19 cellular contexts compared by ENCODE assay signal in genomic region chr17:79790805-79791353, GRCh38. TPM values are rescaled to one million over a fixed set of nuclear protein-coding genes. Genes with fewer than 3 reads are reported as not detected.
A peak's percentile ranks its signal among the peaks of the same experiment; 100 is the strongest.
DNase-seq lines count a peak whose midpoint lies in the region; TF ChIP-seq lines count a peak whose summit lies in the region.
"Had no signal": no experiment of that assay in that cellular context is flagged by ENCODE, and none has a peak within 500 bp of the region (broad histone marks: within the 10 kb centered on the region; RNA-seq: fewer than 3 reads in every experiment).

No MANE protein-coding gene starts in this region.

- H2AFZ ChIP-seq in Loucy (ENCODE audit: low read length) (no peak overlapping the region), neuronal stem cell (ENCODE audit: low read length) (peak overlapping the region; percentile 48)

- H3K27me3 ChIP-seq in Loucy (ENCODE audit: insufficient read depth, low read length, poor library complexity, severe bottlenecking) (no peaks in the 10 kb centered on the region), neuronal stem cell (ENCODE audit: control insufficient read depth in 3 of 3, insufficient read depth in 3 of 3, low read depth in 1 of 3, low read length in 3 of 3) (peaks cover 26 to 66% (median 35%) of the 10 kb centered on the region in 3 experiments)

- H2AK5ac ChIP-seq in neuronal stem cell (ENCODE audit: low read depth, low read length): peak overlapping the region; percentile 99

- TF ChIP-seq CTCF in Loucy (conservative IDR thresholded peaks at IDR 0.05; ENCODE audit: low read length) (no peak), glutamatergic neuron (IDR thresholded peaks at IDR 0.05; ENCODE audit: partially characterized antibody, unreplicated experiment) (no peak)

- no peak overlapping the region for H3K14ac ChIP-seq in neuronal stem cell (ENCODE audit: low read length)

- peaks cover 35% of the 10 kb centered on the region for H3K27me3 Mint-ChIP-seq in activated naive CD4-positive, alpha-beta T cell treated with anti-CD3 and anti-CD28 coated beads, Interleukin-2, amount 50 U/mL, for 24 hours
- H3K27me3 Mint-ChIP-seq in glutamatergic neuron (ENCODE audit: unreplicated experiment): peaks cover 27% of the 10 kb centered on the region

- peak overlapping the region; percentile 95 for H2BK15ac ChIP-seq in neuronal stem cell (ENCODE audit: low read length)

- peaks cover 61% of the 10 kb centered on the region for H3K79me2 ChIP-seq in Loucy (ENCODE audit: insufficient read depth, low read length)

- no peak overlapping the region for H3K27ac Mint-ChIP-seq in activated naive CD4-positive, alpha-beta T cell treated with anti-CD3 and anti-CD28 coated beads, Interleukin-2, amount 50 U/mL, for 24 hours
- H3K27ac Mint-ChIP-seq in glutamatergic neuron (ENCODE audit: unreplicated experiment): no peak overlapping the region
- H3K27ac Mint-ChIP-seq: stimulated activated naive CD8-positive, alpha-beta T cell treated with anti-CD3 and anti-CD28 coated beads, Interleukin-15, Interleukin-2, amounts not matched to agents 100 ng/mL and 50 ng/mL, for 24 hours; type B pancreatic cell had no signal

- peak overlapping the region; percentile 78 for H3K18ac ChIP-seq in neuronal stem cell (ENCODE audit: low read length)

- no peak for DNase-seq in activated naive CD4-positive, alpha-beta T cell (lab: John Stamatoyannopoulos, UW)
- DNase-seq in glutamatergic neuron (peak; percentile 20), neuronal stem cell (ENCODE audit: low spot score) (no peak), GM19240 (ENCODE audit: insufficient read length, low spot score) (no peak), D341Med (ENCODE audit: low spot score) (no peak), T-helper 1 cell (no peak)
- DNase-seq: ACHN, DMS79 treated with DMSO at 0.1 percent for 48 hours, NCI-H2029, NCI-H510A, sigmoid colon, WERI-Rb-1 had no signal

- H4K20me1 ChIP-seq in Loucy (ENCODE audit: insufficient read depth, low read length, poor library complexity, severe bottlenecking): peaks cover 38% of the 10 kb centered on the region

- H2BK12ac ChIP-seq in neuronal stem cell (ENCODE audit: low read length): no peak overlapping the region

- H3K36me3 ChIP-seq in Loucy (ENCODE audit: insufficient read depth, low read length) (peaks cover 8% of the 10 kb centered on the region; the same call in 1 of the 2 replicates), neuronal stem cell (replicated peaks in 1 of 2; ENCODE audit: control insufficient read depth in 2 of 2, insufficient read depth in 2 of 2, low read length in 2 of 2) (peaks cover 7 to 25% of the 10 kb centered on the region in 2 donors)
- H3K36me3 ChIP-seq: sigmoid colon had no signal

- H2BK5ac ChIP-seq in neuronal stem cell (ENCODE audit: low read length): peak overlapping the region; percentile 50

- H3K36me3 Mint-ChIP-seq in activated naive CD4-positive, alpha-beta T cell treated with anti-CD3 and anti-CD28 coated beads, Interleukin-2, amount 50 U/mL, for 24 hours: peaks cover 2% of the 10 kb centered on the region
- H3K36me3 Mint-ChIP-seq in glutamatergic neuron (ENCODE audit: unreplicated experiment): peaks cover 4% of the 10 kb centered on the region
- H3K36me3 Mint-ChIP-seq: CD8-positive, alpha-beta memory T cell had no signal

- peak overlapping the region; percentile 60 for H3K23ac ChIP-seq in neuronal stem cell (ENCODE audit: low read depth, low read length, poor library complexity)

- peak overlapping the region; percentile 83 for H3K9ac ChIP-seq in Loucy (ENCODE audit: low read depth, low read length, poor library complexity, severe bottlenecking)
- H3K9ac ChIP-seq in neuronal stem cell (ENCODE audit: low read depth, low read length, poor library complexity): peak overlapping the region; percentile 72

- H3K79me1 ChIP-seq in neuronal stem cell (ENCODE audit: low read depth, low read length): peaks cover 4% of the 10 kb centered on the region

- H4K8ac ChIP-seq in neuronal stem cell (ENCODE audit: low read depth, low read length): no peak overlapping the region

- H3K9me2 ChIP-seq in Loucy (replicated peaks; ENCODE audit: low read depth, low read length): no peaks in the 10 kb centered on the region

- H3K4me1 ChIP-seq in Loucy (ENCODE audit: insufficient read depth, low read length, poor library complexity, severe bottlenecking) (peaks cover 40% of the 10 kb centered on the region), neuronal stem cell (ENCODE audit: control insufficient read depth in 2 of 2, insufficient read depth in 1 of 2, low read depth in 1 of 2, low read length in 2 of 2) (peaks cover 36 to 58% of the 10 kb centered on the region in 2 donors)

- no peak overlapping the region for H4K91ac ChIP-seq in neuronal stem cell (ENCODE audit: low read depth, low read length, poor library complexity)

- H3K4ac ChIP-seq in neuronal stem cell (ENCODE audit: low read length): no peak overlapping the region

- H3K9me3 ChIP-seq in Loucy (ENCODE audit: insufficient read depth, low read depth, low read length) (no peaks in the 10 kb centered on the region), neuronal stem cell (replicated peaks in 1 of 2; ENCODE audit: control insufficient read depth in 2 of 2, insufficient read depth in 1 of 2, low read depth in 1 of 2, low read length in 2 of 2) (peaks cover 2 to 5% of the 10 kb centered on the region in 2 donors)
- H3K9me3 ChIP-seq: heart left ventricle, sigmoid colon had no signal

- H3K4me3 ChIP-seq in Loucy (ENCODE audit: low read length, poor library complexity, severe bottlenecking) (peak overlapping the region; percentile 78), neuronal stem cell (ENCODE audit: low read length in 2 of 2) (no peak overlapping the region)

- peak overlapping the region; percentile 33 for H3K4me3 Mint-ChIP-seq in activated naive CD4-positive, alpha-beta T cell treated with anti-CD3 and anti-CD28 coated beads, Interleukin-2, amount 50 U/mL, for 24 hours
- H3K4me3 Mint-ChIP-seq in glutamatergic neuron (ENCODE audit: unreplicated experiment): no peak overlapping the region
- H3K4me3 Mint-ChIP-seq: memory B cell; stimulated activated naive CD8-positive, alpha-beta T cell treated with anti-CD3 and anti-CD28 coated beads, Interleukin-15, Interleukin-2, amounts not matched to agents 100 ng/mL and 50 ng/mL, for 24 hours; type B pancreatic cell had no signal

- no peaks in the 10 kb centered on the region for H3K9me3 Mint-ChIP-seq in activated naive CD4-positive, alpha-beta T cell treated with anti-CD3 and anti-CD28 coated beads, Interleukin-2, amount 50 U/mL, for 24 hours
- H3K9me3 Mint-ChIP-seq in glutamatergic neuron (ENCODE audit: unreplicated experiment): peaks cover 7% of the 10 kb centered on the region
- H3K9me3 Mint-ChIP-seq: CD8-positive, alpha-beta memory T cell; memory B cell; stimulated activated naive CD8-positive, alpha-beta T cell treated with anti-CD3 and anti-CD28 coated beads, Interleukin-15, Interleukin-2, amounts not matched to agents 100 ng/mL and 50 ng/mL, for 24 hours; type B pancreatic cell had no signal

- H3K4me2 ChIP-seq in Loucy (ENCODE audit: low read depth, low read length, poor library complexity, severe bottlenecking) (peak overlapping the region; percentile 87), neuronal stem cell (ENCODE audit: insufficient read depth, low read length, poor library complexity, severe bottlenecking) (peak overlapping the region; percentile 41)

- H3K4me1 Mint-ChIP-seq in activated naive CD4-positive, alpha-beta T cell treated with anti-CD3 and anti-CD28 coated beads, Interleukin-2, amount 50 U/mL, for 24 hours: peaks cover 4% of the 10 kb centered on the region
- H3K4me1 Mint-ChIP-seq in glutamatergic neuron (ENCODE audit: low read depth, unreplicated experiment): peaks cover 29% of the 10 kb centered on the region

- WGBS in neuronal stem cell (ENCODE audit: extremely low coverage in 2 of 2, insufficient read length in 2 of 2, insufficient replicate concordance in 1 of 2), 2 donors: no CpG with 5 or more reads among the region's 38 CpGs

- H3K27ac ChIP-seq in neuronal stem cell (replicated peaks; ENCODE audit: low read length): no peak overlapping the region
- H3K27ac ChIP-seq: heart left ventricle, sigmoid colon, WERI-Rb-1 had no signal

- H2BK120ac ChIP-seq in neuronal stem cell (ENCODE audit: low read depth, low read length): no peak overlapping the region

- peaks cover 13% of the 10 kb centered on the region; the same call in 1 of the 2 replicates for H3F3A ChIP-seq in Loucy (ENCODE audit: low read depth)

RNA-seq across cellular contexts. Expression of gene CBX8, which starts 6.0 kb away (rescaled TPM):
- 13.8 TPM for total RNA-seq in glutamatergic neuron (ENCODE audit: unreplicated experiment)
- polyA plus RNA-seq in neuronal stem cell (2013, experiment 1 of 2): 5.5 TPM
- polyA plus RNA-seq in neuronal stem cell (2013, experiment 2 of 2): 5.0 TPM

RNA-seq across cellular contexts. Expression of gene CBX2, which starts 12.9 kb away (rescaled TPM):
- total RNA-seq in glutamatergic neuron (ENCODE audit: unreplicated experiment): 78.8 TPM
- polyA plus RNA-seq in neuronal stem cell (2013, experiment 1 of 2): 72.5 TPM
- 70.8 TPM for polyA plus RNA-seq in neuronal stem cell (2013, experiment 2 of 2)

RNA-seq across cellular contexts. Expression of gene CBX4, which starts 48.4 kb away (rescaled TPM):
- total RNA-seq in glutamatergic neuron (ENCODE audit: unreplicated experiment): 19.3 TPM
- polyA plus RNA-seq in neuronal stem cell (2013, experiment 1 of 2): 10.0 TPM
- 10.0 TPM for polyA plus RNA-seq in neuronal stem cell (2013, experiment 2 of 2)
